ENCODE assay signal across 18 cellular contexts in genomic region chr1:113255038-113255727, GRCh38.
DNase-seq lines count a peak whose midpoint lies in the region; ATAC-seq, FAIRE-seq and TF ChIP-seq lines count a peak whose summit lies in the region.
"Had no signal": no experiment of that assay in that cellular context is flagged by ENCODE, and none has a peak within 500 bp of the region (broad histone marks: within the 10 kb centered on the region; RNA-seq: fewer than 3 reads in every experiment).

No MANE protein-coding gene starts in this region.

- no peaks in the 10 kb centered on the region for H4K20me1 ChIP-seq in GM23338 (replicated peaks; ENCODE audit: insufficient read depth)

- FAIRE-seq in kidney (lab: Jason Lieb, UNC) = no peak

- intact Hi-C loops in kidney (cut with DNase I) = no loop called here
- intact Hi-C loops in prostate gland (cut with DNase I) = no loop called here

- TF ChIP-seq CTCF in GM23338 (conservative IDR thresholded peaks at IDR 0.05; ENCODE audit: low read depth in 2 of 2) (no peak), kidney (IDR thresholded peaks at IDR 0.05; ENCODE audit: borderline replicate concordance, extremely low read depth, insufficient read depth) (no peak), prostate gland (IDR thresholded peaks at IDR 0.05) (no peak)

- H3F3A ChIP-seq in GM23338 (replicated peaks; ENCODE audit: low read depth) = 0 out of 2 replicates have a peak, but pooled peaks cover 2% of the 10 kb centered on the region

- peak overlapping the region; percentile 46 for H3K4me2 ChIP-seq in GM23338

- H3K4me1 ChIP-seq in GM23338 (ENCODE audit: insufficient read depth) = peaks cover 35% of the 10 kb centered on the region
- H3K4me1 ChIP-seq in kidney (ENCODE audit: control insufficient read depth in 1 of 2, insufficient read depth in 1 of 2, low read depth in 1 of 2, low read length in 2 of 2) = peaks cover 7 to 13% of the 10 kb centered on the region in 2 donors
- peaks cover 6% of the 10 kb centered on the region for H3K4me1 ChIP-seq in prostate gland (replicated peaks)

- no peak for TF ChIP-seq POLR2A in prostate gland (IDR thresholded peaks at IDR 0.05)

- no peaks in the 10 kb centered on the region for H3K9me2 ChIP-seq in GM23338 (ENCODE audit: insufficient read depth)

- peak overlapping the region; percentile 53 for H3K27ac Mint-ChIP-seq in GM23338
- H3K27ac Mint-ChIP-seq: activated naive CD4-positive, alpha-beta T cell treated with anti-CD3 and anti-CD28 coated beads, Interleukin-2, amount 10 ng/mL, durations not matched to agents 7 days and 5 days; B cell had no signal

- H3K4me1 Mint-ChIP-seq in GM23338 = peaks cover 41% of the 10 kb centered on the region
- H3K4me1 Mint-ChIP-seq: activated naive CD4-positive, alpha-beta T cell treated with anti-CD3 and anti-CD28 coated beads, Interleukin-2, amount 10 ng/mL, durations not matched to agents 7 days and 5 days; B cell had no signal

- DNase-seq in GM23338 (ENCODE audit: low spot score) = peak; percentile 19
- peak; percentile 56 for DNase-seq in NCI-H69 (lab: John Stamatoyannopoulos, UW)
- DNase-seq in kidney = no peak
- peak; percentile 54 for DNase-seq in prostate gland (ENCODE audit: low spot score)
- no peak for DNase-seq in NCI-H2196 treated with DMSO at 0.1 percent for 48 hours (lab: John Stamatoyannopoulos, UW; ENCODE audit: unreplicated experiment)
- DNase-seq in HT-29 (ENCODE audit: low spot score) = no peak
- DNase-seq in NCI-H1417 (lab: John Stamatoyannopoulos, UW) = no peak
- DNase-seq in dermis blood vessel endothelial cell = no peak
- DNase-seq: activated CD4-positive, CD25-positive, alpha-beta regulatory T cell treated with anti-CD3 and anti-CD28 coated beads, Interleukin-2, amount 50 U/mL, for 72 hours; activated CD8-positive, alpha-beta memory T cell treated with anti-CD3 and anti-CD28 coated beads, Interleukin-2, amount 50 U/mL, for 48 hours; activated naive CD4-positive, alpha-beta T cell treated with anti-CD3 and anti-CD28 coated beads, Interleukin-2, amount 10 ng/mL, durations not matched to agents 7 days and 5 days; brain microvascular endothelial cell; effector memory CD4-positive, alpha-beta T cell; foreskin fibroblast; NCI-H524 treated with DMSO at 0.1 percent for 48 hours; stimulated activated CD4-positive, alpha-beta T cell treated with anti-CD3 and anti-CD28 coated beads, Interleukin-15, amount 100 ng/mL, for 24 hours had no signal

- peak overlapping the region; percentile 0 for H2AFZ ChIP-seq in GM23338

- no peaks in the 10 kb centered on the region for H3K79me2 ChIP-seq in GM23338 (replicated peaks; ENCODE audit: insufficient read depth)

- H3K9ac ChIP-seq in kidney (ENCODE audit: low read length in 2 of 2) = no peak overlapping the region

- WGBS in prostate gland = 41% methylated on average over 7 of the region's 7 CpGs

- H3K4me3 ChIP-seq in GM23338 (peak overlapping the region; percentile 5), kidney (ENCODE audit: low read length in 2 of 2) (no peak overlapping the region), prostate gland (no peak overlapping the region)

- no peaks in the 10 kb centered on the region for H3K27me3 Mint-ChIP-seq in GM23338 (ENCODE audit: insufficient read depth, low read depth, poor library complexity)

- peak; percentile 15 for ATAC-seq in GM23338

- peak overlapping the region; percentile 14; the same call in 1 of the 3 replicates for H3K4me3 Mint-ChIP-seq in GM23338
- H3K4me3 Mint-ChIP-seq: activated naive CD4-positive, alpha-beta T cell treated with anti-CD3 and anti-CD28 coated beads, Interleukin-2, amount 10 ng/mL, durations not matched to agents 7 days and 5 days; B cell had no signal

- H3K36me3 Mint-ChIP-seq in GM23338 (ENCODE audit: low read depth) = no peaks in the 10 kb centered on the region
- H3K36me3 Mint-ChIP-seq: activated naive CD4-positive, alpha-beta T cell treated with anti-CD3 and anti-CD28 coated beads, Interleukin-2, amount 10 ng/mL, durations not matched to agents 7 days and 5 days had no signal

- no peaks in the 10 kb centered on the region for H3K9me3 Mint-ChIP-seq in GM23338
- H3K9me3 Mint-ChIP-seq: activated naive CD4-positive, alpha-beta T cell treated with anti-CD3 and anti-CD28 coated beads, Interleukin-2, amount 10 ng/mL, durations not matched to agents 7 days and 5 days had no signal

- H3K36me3 ChIP-seq in GM23338 (ENCODE audit: insufficient read depth) (no peaks in the 10 kb centered on the region), kidney (ENCODE audit: control insufficient read depth in 1 of 2, insufficient read depth in 2 of 2, low read length in 2 of 2) (no peaks in the 10 kb centered on the region), prostate gland (no peaks in the 10 kb centered on the region)
- H3K36me3 ChIP-seq: brain microvascular endothelial cell had no signal

- H3K27ac ChIP-seq in GM23338 (ENCODE audit: low read depth) (peak overlapping the region; percentile 14; the same call in 1 of the 2 replicates), kidney (ENCODE audit: low read depth in 2 of 2, low read length in 2 of 2) (peak overlapping the region; percentile 40 to 55), prostate gland (peak overlapping the region; percentile 70 to 77)
- H3K27ac ChIP-seq: brain microvascular endothelial cell, RWPE1 had no signal

- H3K27me3 ChIP-seq in GM23338 (ENCODE audit: insufficient read depth) (no peaks in the 10 kb centered on the region), prostate gland (replicated peaks; ENCODE audit: insufficient read depth) (no peaks in the 10 kb centered on the region)

- H3K9me3 ChIP-seq in kidney (ENCODE audit: control insufficient read depth in 1 of 2, low read length in 2 of 2) = no peaks in the 10 kb centered on the region
- H3K9me3 ChIP-seq in prostate gland = no peaks in the 10 kb centered on the region

TF ChIP-seq in GM23338, 12 proteins besides CTCF, POLR2A, EP300 and RAD21:
- TF ChIP-seq CREB1 (CRISPR knock-in tag; IDR thresholded peaks at IDR 0.05; ENCODE audit: low read depth) (no peak), EZH2 (IDR thresholded peaks at IDR 0.05; ENCODE audit: low read depth, unreplicated experiment) (no peak), JUNB (IDR thresholded peaks at IDR 0.05; ENCODE audit: unreplicated experiment) (no peak)
TF ChIP-seq in GM23338: peak in this region for 0.

Comparison
In these comparisons a context has a peak if more than half of its experiments do, and no peak if none do; other contexts are left out.
1. DNase-seq: peak in GM23338 (single experiment), NCI-H69 (single experiment) and prostate gland (single experiment); none in kidney (single experiment), NCI-H2196 treated with DMSO at 0.1 percent for 48 hours (single experiment), HT-29 (single experiment), NCI-H1417 (0 of 3) and dermis blood vessel endothelial cell (single experiment).
2. H3K27ac ChIP-seq: peak in every context shown above with its lines; median percentile 74 in prostate gland; 48 in kidney; 14 in GM23338.